ENCODE assay signal across 1 cellular context in the genomic region with DNA sequence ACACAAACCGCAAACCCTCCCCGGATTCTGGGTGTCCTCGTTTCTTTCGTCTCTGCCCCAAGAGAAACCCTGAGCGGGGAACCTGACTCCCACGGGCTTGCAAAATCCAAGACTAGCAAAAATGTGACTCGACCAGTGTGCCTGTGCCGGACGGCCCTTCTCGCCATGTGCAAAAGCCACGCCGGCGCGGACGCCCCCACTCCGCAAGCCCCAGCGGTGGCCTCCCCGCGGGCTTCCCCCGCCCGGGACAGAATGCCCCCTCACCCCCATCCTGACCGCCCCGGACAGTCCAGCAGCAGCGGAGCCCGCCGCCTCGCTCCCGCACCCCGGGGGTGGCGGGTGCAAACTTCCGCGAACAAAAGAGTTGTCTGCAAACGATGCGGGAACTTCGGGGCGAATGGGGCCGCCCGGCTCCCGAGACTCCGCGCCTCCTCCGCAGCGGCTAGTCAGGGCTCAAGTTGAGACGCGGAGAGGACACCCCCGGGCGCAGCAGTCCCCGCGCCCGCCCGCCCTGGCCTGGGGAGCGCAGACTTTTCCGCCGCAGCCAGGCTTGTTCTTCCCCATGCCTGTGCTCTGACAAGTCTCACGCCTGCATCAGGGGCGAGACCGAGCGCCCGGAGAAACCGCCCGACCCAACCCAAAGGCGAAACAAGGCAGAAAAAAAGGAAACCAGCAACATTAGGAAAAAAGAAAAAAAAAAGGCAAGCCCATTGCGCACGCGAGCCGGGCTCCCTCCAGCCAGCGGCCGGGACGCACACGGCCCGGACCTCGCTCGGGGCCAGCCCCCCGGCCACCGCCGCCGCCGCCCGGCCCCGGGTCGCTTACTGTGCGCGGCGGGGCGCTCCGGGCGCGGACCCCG.
A peak's percentile ranks its signal among the peaks of the same experiment; 100 is the strongest.
TF ChIP-seq lines count a peak whose summit lies in the region.

No MANE protein-coding gene starts in this region.

TF ChIP-seq in HepG2, 621 proteins besides CTCF, POLR2A, EP300 and RAD21 (continues in another document):
- TF ChIP-seq ZFP1 (CRISPR knock-in tag; IDR thresholded peaks at IDR 0.05) (no peak), TMF1 (CRISPR knock-in tag; IDR thresholded peaks at IDR 0.05; ENCODE audit: low read depth) (no peak), SMARCC2 (IDR thresholded peaks at IDR 0.05) (no peak), RFXAP (CRISPR knock-in tag; IDR thresholded peaks at IDR 0.05; ENCODE audit: borderline replicate concordance) (no peak), ZNF180 (CRISPR knock-in tag; IDR thresholded peaks at IDR 0.05; ENCODE audit: borderline replicate concordance, low read depth) (no peak), ZNF781 (CRISPR knock-in tag; IDR thresholded peaks at IDR 0.05; ENCODE audit: borderline replicate concordance, not compliant biosample characterization) (no peak), ZNF619 (CRISPR knock-in tag; IDR thresholded peaks at IDR 0.05) (no peak), YEATS4 (CRISPR knock-in tag; IDR thresholded peaks at IDR 0.05; ENCODE audit: borderline replicate concordance) (no peak), E2F1 (CRISPR knock-in tag; IDR thresholded peaks at IDR 0.05) (no peak; the same call in 1 of the 2 replicates), HOXD1 (CRISPR knock-in tag; IDR thresholded peaks at IDR 0.05) (no peak), ZNF777 (CRISPR knock-in tag; IDR thresholded peaks at IDR 0.05) (peak; percentile 14; the same call in 1 of the 2 replicates), RFX1 (IDR thresholded peaks at IDR 0.05) (no peak), PHB2 (IDR thresholded peaks at IDR 0.05; ENCODE audit: partially characterized antibody) (no peak), BORCS8-MEF2B (CRISPR knock-in tag; IDR thresholded peaks at IDR 0.05) (no peak), ZFP91 (CRISPR knock-in tag; IDR thresholded peaks at IDR 0.05; ENCODE audit: borderline replicate concordance) (no peak), LCORL (IDR thresholded peaks at IDR 0.05) (no peak), LCORL (CRISPR knock-in tag; IDR thresholded peaks at IDR 0.05) (0 out of 2 replicates have a peak, but pooled peaks have one; percentile 43), ZFX (CRISPR knock-in tag; IDR thresholded peaks at IDR 0.05; ENCODE audit: low read depth) (peak; percentile 14; the same call in 1 of the 2 replicates), ZBTB10 (CRISPR knock-in tag; IDR thresholded peaks at IDR 0.05; ENCODE audit: borderline replicate concordance) (no peak), HDAC1 (CRISPR knock-in tag; IDR thresholded peaks at IDR 0.05) (peak; percentile 26; the same call in 1 of the 2 replicates), PRMT3 (CRISPR knock-in tag; IDR thresholded peaks at IDR 0.05; ENCODE audit: borderline replicate concordance, low read depth) (no peak), IRF2 (CRISPR knock-in tag; IDR thresholded peaks at IDR 0.05) (no peak), TBX3 (IDR thresholded peaks at IDR 0.05; ENCODE audit: borderline replicate concordance) (no peak), PATZ1 (CRISPR knock-in tag; IDR thresholded peaks at IDR 0.05) (peak; percentile 61), SRSF1 (optimal IDR thresholded peaks at IDR 0.05; ENCODE audit: low read depth, low read length) (no peak), ARID2 (CRISPR knock-in tag; IDR thresholded peaks at IDR 0.05; ENCODE audit: borderline replicate concordance) (no peak), KDM5B (CRISPR knock-in tag; IDR thresholded peaks at IDR 0.05; ENCODE audit: borderline replicate concordance) (no peak), ZNF660 (CRISPR knock-in tag; IDR thresholded peaks at IDR 0.05; ENCODE audit: borderline replicate concordance, low read depth) (no peak), ZNF607 (CRISPR knock-in tag; IDR thresholded peaks at IDR 0.05; ENCODE audit: borderline replicate concordance) (no peak), TOE1 (CRISPR knock-in tag; IDR thresholded peaks at IDR 0.05) (no peak), ZNF672 (CRISPR knock-in tag; IDR thresholded peaks at IDR 0.05) (no peak), CENPT (CRISPR knock-in tag; IDR thresholded peaks at IDR 0.05; ENCODE audit: low read depth) (no peak), KDM2A (CRISPR knock-in tag; IDR thresholded peaks at IDR 0.05; ENCODE audit: borderline replicate concordance, low read depth) (peak; percentile 10; the same call in 1 of the 2 replicates), HNRNPL (IDR thresholded peaks at IDR 0.05; ENCODE audit: low read depth, low read length) (no peak), ZNF605 (CRISPR knock-in tag; IDR thresholded peaks at IDR 0.05) (no peak), NFRKB (IDR thresholded peaks at IDR 0.05) (no peak), NFYB (CRISPR knock-in tag; IDR thresholded peaks at IDR 0.05) (no peak), ZUFSP (CRISPR knock-in tag; IDR thresholded peaks at IDR 0.05; ENCODE audit: borderline replicate concordance) (no peak), GATAD2A (CRISPR knock-in tag; IDR thresholded peaks at IDR 0.05) (no peak), MBNL3 (CRISPR knock-in tag; conservative IDR thresholded peaks at IDR 0.05) (no peak), ZFY (CRISPR knock-in tag; IDR thresholded peaks at IDR 0.05) (peak; percentile 22; the same call in 1 of the 2 replicates), ZKSCAN8 (CRISPR knock-in tag; IDR thresholded peaks at IDR 0.05; ENCODE audit: borderline replicate concordance) (no peak), MYC (CRISPR knock-in tag; IDR thresholded peaks at IDR 0.05; ENCODE audit: borderline replicate concordance) (peak; percentile 57)
- TF ChIP-seq, protein P1, sequence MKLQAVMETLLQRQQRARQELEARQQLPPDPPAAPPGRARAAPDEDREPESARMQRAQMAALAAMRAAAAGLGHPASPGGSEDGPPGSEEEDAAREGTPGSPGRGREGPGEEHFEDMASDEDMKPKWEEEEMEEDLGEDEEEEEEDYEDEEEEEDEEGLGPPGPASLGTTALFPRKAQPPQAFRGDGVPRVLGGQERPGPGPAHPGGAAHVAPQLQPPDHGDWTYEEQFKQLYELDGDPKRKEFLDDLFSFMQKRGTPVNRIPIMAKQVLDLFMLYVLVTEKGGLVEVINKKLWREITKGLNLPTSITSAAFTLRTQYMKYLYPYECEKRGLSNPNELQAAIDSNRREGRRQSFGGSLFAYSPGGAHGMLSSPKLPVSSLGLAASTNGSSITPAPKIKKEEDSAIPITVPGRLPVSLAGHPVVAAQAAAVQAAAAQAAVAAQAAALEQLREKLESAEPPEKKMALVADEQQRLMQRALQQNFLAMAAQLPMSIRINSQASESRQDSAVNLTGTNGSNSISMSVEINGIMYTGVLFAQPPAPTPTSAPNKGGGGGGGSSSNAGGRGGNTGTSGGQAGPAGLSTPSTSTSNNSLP (IDR thresholded peaks at IDR 0.05; ENCODE audit: low read depth, low read length) = no peak
- TF ChIP-seq, protein P2, sequence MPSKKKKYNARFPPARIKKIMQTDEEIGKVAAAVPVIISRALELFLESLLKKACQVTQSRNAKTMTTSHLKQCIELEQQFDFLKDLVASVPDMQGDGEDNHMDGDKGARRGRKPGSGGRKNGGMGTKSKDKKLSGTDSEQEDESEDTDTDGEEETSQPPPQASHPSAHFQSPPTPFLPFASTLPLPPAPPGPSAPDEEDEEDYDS (CRISPR knock-in tag; IDR thresholded peaks at IDR 0.05) = no peak
- TF ChIP-seq, protein P3, sequence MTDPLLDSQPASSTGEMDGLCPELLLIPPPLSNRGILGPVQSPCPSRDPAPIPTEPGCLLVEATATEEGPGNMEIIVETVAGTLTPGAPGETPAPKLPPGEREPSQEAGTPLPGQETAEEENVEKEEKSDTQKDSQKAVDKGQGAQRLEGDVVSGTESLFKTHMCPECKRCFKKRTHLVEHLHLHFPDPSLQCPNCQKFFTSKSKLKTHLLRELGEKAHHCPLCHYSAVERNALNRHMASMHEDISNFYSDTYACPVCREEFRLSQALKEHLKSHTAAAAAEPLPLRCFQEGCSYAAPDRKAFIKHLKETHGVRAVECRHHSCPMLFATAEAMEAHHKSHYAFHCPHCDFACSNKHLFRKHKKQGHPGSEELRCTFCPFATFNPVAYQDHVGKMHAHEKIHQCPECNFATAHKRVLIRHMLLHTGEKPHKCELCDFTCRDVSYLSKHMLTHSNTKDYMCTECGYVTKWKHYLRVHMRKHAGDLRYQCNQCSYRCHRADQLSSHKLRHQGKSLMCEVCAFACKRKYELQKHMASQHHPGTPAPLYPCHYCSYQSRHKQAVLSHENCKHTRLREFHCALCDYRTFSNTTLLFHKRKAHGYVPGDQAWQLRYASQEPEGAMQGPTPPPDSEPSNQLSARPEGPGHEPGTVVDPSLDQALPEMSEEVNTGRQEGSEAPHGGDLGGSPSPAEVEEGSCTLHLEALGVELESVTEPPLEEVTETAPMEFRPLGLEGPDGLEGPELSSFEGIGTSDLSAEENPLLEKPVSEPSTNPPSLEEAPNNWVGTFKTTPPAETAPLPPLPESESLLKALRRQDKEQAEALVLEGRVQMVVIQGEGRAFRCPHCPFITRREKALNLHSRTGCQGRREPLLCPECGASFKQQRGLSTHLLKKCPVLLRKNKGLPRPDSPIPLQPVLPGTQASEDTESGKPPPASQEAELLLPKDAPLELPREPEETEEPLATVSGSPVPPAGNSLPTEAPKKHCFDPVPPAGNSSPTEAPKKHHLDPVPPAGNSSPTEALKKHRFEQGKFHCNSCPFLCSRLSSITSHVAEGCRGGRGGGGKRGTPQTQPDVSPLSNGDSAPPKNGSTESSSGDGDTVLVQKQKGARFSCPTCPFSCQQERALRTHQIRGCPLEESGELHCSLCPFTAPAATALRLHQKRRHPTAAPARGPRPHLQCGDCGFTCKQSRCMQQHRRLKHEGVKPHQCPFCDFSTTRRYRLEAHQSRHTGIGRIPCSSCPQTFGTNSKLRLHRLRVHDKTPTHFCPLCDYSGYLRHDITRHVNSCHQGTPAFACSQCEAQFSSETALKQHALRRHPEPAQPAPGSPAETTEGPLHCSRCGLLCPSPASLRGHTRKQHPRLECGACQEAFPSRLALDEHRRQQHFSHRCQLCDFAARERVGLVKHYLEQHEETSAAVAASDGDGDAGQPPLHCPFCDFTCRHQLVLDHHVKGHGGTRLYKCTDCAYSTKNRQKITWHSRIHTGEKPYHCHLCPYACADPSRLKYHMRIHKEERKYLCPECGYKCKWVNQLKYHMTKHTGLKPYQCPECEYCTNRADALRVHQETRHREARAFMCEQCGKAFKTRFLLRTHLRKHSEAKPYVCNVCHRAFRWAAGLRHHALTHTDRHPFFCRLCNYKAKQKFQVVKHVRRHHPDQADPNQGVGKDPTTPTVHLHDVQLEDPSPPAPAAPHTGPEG (CRISPR knock-in tag; IDR thresholded peaks at IDR 0.05) = peak; percentile 83
